In genomic region chr6:10316327-10316726, GRCh38 we compare ENCODE assay signal across 11 cellular contexts.
A peak's percentile ranks its signal among the peaks of the same experiment; 100 is the strongest.
DNase-seq lines count a peak whose midpoint lies in the region; ATAC-seq and TF ChIP-seq lines count a peak whose summit lies in the region.
"Had no signal": no experiment of that assay in that cellular context is flagged by ENCODE, and none has a peak within 500 bp of the region (broad histone marks: within the 10 kb centered on the region; RNA-seq: fewer than 3 reads in every experiment).

No MANE protein-coding gene starts in this region.

- WGBS in esophagus, 2 donors = 24 to 49% methylated on average over 13 of the region's 13 CpGs

- CTCF ChIA-PET in RWPE1 (lab: Yijun Ruan, JAX) = interaction anchor here (0.6 to 0.9 kb wide), 2 partner anchors 85 to 231 kb away, joined by 3 read pairs; no protein-coding TSS in a partner anchor
- CTCF ChIA-PET in activated CD4-positive, alpha-beta T cell treated with anti-CD3 and anti-CD28 coated beads for 36 hours (lab: Charles Lee) = interaction anchor here (0.5 kb wide), 1 partner anchor 54 kb away, joined by 3 read pairs; no protein-coding TSS in a partner anchor

- peak overlapping the region; percentile 78 for H2AFZ ChIP-seq in parathyroid adenoma

- H3K4me3 ChIP-seq in esophagus (ENCODE audit: low read depth in 1 of 2, low read length in 2 of 2) (no peak overlapping the region), parathyroid adenoma (ENCODE audit: low read depth, low read length) (peak overlapping the region; percentile 1), ascending aorta (no peak overlapping the region)

- no peaks in the 10 kb centered on the region for H3K36me3 ChIP-seq in esophagus (ENCODE audit: control insufficient read depth in 2 of 2, insufficient read depth in 2 of 2, low read length in 1 of 2)
- H3K36me3 ChIP-seq in parathyroid adenoma (ENCODE audit: control insufficient read depth, insufficient read depth, low read length) = no peaks in the 10 kb centered on the region
- H3K36me3 ChIP-seq in ascending aorta = no peaks in the 10 kb centered on the region

- H3K27ac ChIP-seq in RWPE1 = peak overlapping the region; percentile 69
- H3K27ac ChIP-seq in esophagus (ENCODE audit: low read depth in 2 of 2, low read length in 1 of 2) = peak overlapping the region; percentile 35 to 52
- H3K27ac ChIP-seq in parathyroid adenoma = peak overlapping the region; percentile 92
- no peak overlapping the region for H3K27ac ChIP-seq in ascending aorta

- no peaks in the 10 kb centered on the region for H3K79me2 ChIP-seq in parathyroid adenoma

- no peak overlapping the region for H3K27ac Mint-ChIP-seq in immature natural killer cell
- H3K27ac Mint-ChIP-seq in activated CD4-positive, alpha-beta T cell treated with anti-CD3 and anti-CD28 coated beads for 36 hours = no peak overlapping the region
- H3K27ac Mint-ChIP-seq: progenitor cell of endocrine pancreas; stimulated activated naive B cell treated with anti-CD40 and anti-IgM and Interleukin-4, amounts not matched to agents 10 μg/mL and 1 μg/mL and 100 μg/mL, for 72 hours had no signal

- POLR2A ChIA-PET in RWPE1 (lab: Yijun Ruan, JAX; ENCODE audit: low non-redundant PET) = interaction anchor here (0.6 kb wide), 2 partner anchors 98 to 232 kb away, joined by 5 to 13 read pairs; no protein-coding TSS in a partner anchor
- POLR2A ChIA-PET in activated CD4-positive, alpha-beta T cell treated with anti-CD3 and anti-CD28 coated beads for 36 hours (lab: Charles Lee) = interaction anchor here (0.6 kb wide), 1 partner anchor 13 kb away, joined by 3 read pairs; no protein-coding TSS in a partner anchor

- no peak for ATAC-seq in activated CD4-positive, alpha-beta T cell treated with anti-CD3 and anti-CD28 coated beads for 36 hours
- ATAC-seq: activated T-cell treated with anti-CD3 and anti-CD28 coated beads, Interleukin-2, amount 50 U/mL, for 4 hours; stimulated activated naive B cell treated with anti-CD40 and anti-IgM and Interleukin-4, amounts not matched to agents 10 μg/mL and 1 μg/mL and 100 μg/mL, for 72 hours had no signal

- peaks cover 1 to 3% of the 10 kb centered on the region in 2 donors for H3K9me3 ChIP-seq in esophagus (ENCODE audit: control insufficient read depth in 2 of 2, insufficient read depth in 1 of 2, low read depth in 1 of 2, low read length in 1 of 2)
- no peaks in the 10 kb centered on the region for H3K9me3 ChIP-seq in parathyroid adenoma (ENCODE audit: control insufficient read depth, low read length)
- H3K9me3 ChIP-seq in ascending aorta = no peaks in the 10 kb centered on the region

- H3K27me3 Mint-ChIP-seq in immature natural killer cell (ENCODE audit: low read depth in 3 of 3) = peaks cover 0 to 5% (median 1%) of the 10 kb centered on the region in 3 donors
- H3K27me3 Mint-ChIP-seq in activated CD4-positive, alpha-beta T cell treated with anti-CD3 and anti-CD28 coated beads for 36 hours = peaks cover 7% of the 10 kb centered on the region

- DNase-seq in ELF-1 (ENCODE audit: low read depth, low spot score) = peak; percentile 90
- DNase-seq in RWPE1 (ENCODE audit: low spot score) = peak; percentile 73
- DNase-seq in cerebellum (ENCODE audit: low spot score) = no peak
- DNase-seq in immature natural killer cell = no peak
- DNase-seq in ascending aorta (ENCODE audit: low spot score in 2 of 2) = no peak
- no peak for DNase-seq in activated CD4-positive, alpha-beta T cell treated with anti-CD3 and anti-CD28 coated beads for 36 hours
- DNase-seq: activated T-cell treated with anti-CD3 and anti-CD28 coated beads, Interleukin-2, amount 50 U/mL, for 4 hours; stimulated activated naive B cell treated with anti-CD40 and anti-IgM and Interleukin-4, amounts not matched to agents 10 μg/mL and 1 μg/mL and 100 μg/mL, for 72 hours had no signal

- peaks cover 0 to 5% (median under 1%) of the 10 kb centered on the region in 6 donors for H3K9me3 Mint-ChIP-seq in immature natural killer cell
- H3K9me3 Mint-ChIP-seq in activated CD4-positive, alpha-beta T cell treated with anti-CD3 and anti-CD28 coated beads for 36 hours (ENCODE audit: low read depth) = no peaks in the 10 kb centered on the region

- H3K4me2 ChIP-seq in parathyroid adenoma (ENCODE audit: low read length) = peak overlapping the region; percentile 28

- TF ChIP-seq CTCF in RWPE1 (conservative IDR thresholded peaks at IDR 0.05; ENCODE audit: low read depth) = no peak
- TF ChIP-seq CTCF in parathyroid adenoma (IDR thresholded peaks at IDR 0.05) = no peak
- no peak for TF ChIP-seq CTCF in ascending aorta (IDR thresholded peaks at IDR 0.05)

- no peak overlapping the region for H3K4me3 Mint-ChIP-seq in immature natural killer cell
- no peak overlapping the region for H3K4me3 Mint-ChIP-seq in activated CD4-positive, alpha-beta T cell treated with anti-CD3 and anti-CD28 coated beads for 36 hours
- H3K4me3 Mint-ChIP-seq: activated T-cell treated with anti-CD3 and anti-CD28 coated beads, Interleukin-2, amount 50 U/mL, for 4 hours; stimulated activated naive B cell treated with anti-CD40 and anti-IgM and Interleukin-4, amounts not matched to agents 10 μg/mL and 1 μg/mL and 100 μg/mL, for 72 hours had no signal

- H3K4me1 ChIP-seq in esophagus (ENCODE audit: control insufficient read depth in 2 of 2, insufficient read depth in 2 of 2, low read length in 1 of 2) (peaks cover 0 to 6% of the 10 kb centered on the region in 2 donors), parathyroid adenoma (peaks cover 31% of the 10 kb centered on the region), ascending aorta (no peaks in the 10 kb centered on the region)

- H3K27me3 ChIP-seq in esophagus (ENCODE audit: control insufficient read depth in 1 of 2, insufficient read depth in 2 of 2, low read length in 2 of 2) (no peaks in the 10 kb centered on the region), parathyroid adenoma (ENCODE audit: control insufficient read depth, insufficient read depth, low read length) (no peaks in the 10 kb centered on the region), ascending aorta (no peaks in the 10 kb centered on the region)

- no peak overlapping the region for H3K9ac ChIP-seq in parathyroid adenoma

- intact Hi-C loops in ascending aorta (cut with DNase I) = no loop called here
- intact Hi-C loops in activated CD4-positive, alpha-beta T cell treated with anti-CD3 and anti-CD28 coated beads for 36 hours (cut with DNase I, micrococcal nuclease) = no loop called here

- no peaks in the 10 kb centered on the region for H3K36me3 Mint-ChIP-seq in immature natural killer cell
- no peaks in the 10 kb centered on the region for H3K36me3 Mint-ChIP-seq in activated CD4-positive, alpha-beta T cell treated with anti-CD3 and anti-CD28 coated beads for 36 hours (ENCODE audit: low read depth)

- no peaks in the 10 kb centered on the region for H3K4me1 Mint-ChIP-seq in immature natural killer cell
- H3K4me1 Mint-ChIP-seq in activated CD4-positive, alpha-beta T cell treated with anti-CD3 and anti-CD28 coated beads for 36 hours = no peaks in the 10 kb centered on the region
- H3K4me1 Mint-ChIP-seq: stimulated activated naive B cell treated with anti-CD40 and anti-IgM and Interleukin-4, amounts not matched to agents 10 μg/mL and 1 μg/mL and 100 μg/mL, for 72 hours had no signal

Comparison
In these comparisons a context has a peak if more than half of its experiments do, and no peak if none do; other contexts are left out.
1. DNase-seq: peak in ELF-1 (single experiment) and RWPE1 (single experiment); none in cerebellum (single experiment), immature natural killer cell (0 of 3), ascending aorta (0 of 2) and activated CD4-positive, alpha-beta T cell treated with anti-CD3 and anti-CD28 coated beads for 36 hours (single experiment).
2. H3K27ac ChIP-seq: peak in RWPE1 (single experiment), esophagus (2 of 2) and parathyroid adenoma (single experiment); none in ascending aorta (0 of 2).